ENCODE assay signal across 1 cellular context in the genomic region with DNA sequence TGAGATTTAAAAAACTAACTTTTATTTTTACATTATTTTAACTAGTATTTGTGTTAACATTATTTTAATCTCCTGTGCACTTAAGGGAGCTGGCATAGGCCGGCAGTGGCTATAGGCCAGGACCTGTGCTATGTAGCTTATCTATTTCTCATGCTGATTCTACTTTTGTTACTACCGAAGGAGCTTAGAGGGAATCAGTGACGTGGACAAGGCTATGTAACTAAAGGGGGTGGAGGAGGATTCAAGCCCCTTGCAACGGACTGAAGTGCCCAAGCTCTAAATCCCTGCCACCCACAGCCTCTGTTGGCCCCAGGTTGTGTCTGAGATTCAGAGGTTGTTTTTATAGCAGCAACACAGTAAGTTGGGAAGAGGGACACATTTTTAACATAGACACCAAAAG.
TF ChIP-seq lines count a peak whose summit lies in the region.

No MANE protein-coding gene starts in this region.

TF ChIP-seq in GM23338, 12 proteins besides CTCF, POLR2A, EP300 and RAD21 (continued from another document):
- TF ChIP-seq, protein P1, sequence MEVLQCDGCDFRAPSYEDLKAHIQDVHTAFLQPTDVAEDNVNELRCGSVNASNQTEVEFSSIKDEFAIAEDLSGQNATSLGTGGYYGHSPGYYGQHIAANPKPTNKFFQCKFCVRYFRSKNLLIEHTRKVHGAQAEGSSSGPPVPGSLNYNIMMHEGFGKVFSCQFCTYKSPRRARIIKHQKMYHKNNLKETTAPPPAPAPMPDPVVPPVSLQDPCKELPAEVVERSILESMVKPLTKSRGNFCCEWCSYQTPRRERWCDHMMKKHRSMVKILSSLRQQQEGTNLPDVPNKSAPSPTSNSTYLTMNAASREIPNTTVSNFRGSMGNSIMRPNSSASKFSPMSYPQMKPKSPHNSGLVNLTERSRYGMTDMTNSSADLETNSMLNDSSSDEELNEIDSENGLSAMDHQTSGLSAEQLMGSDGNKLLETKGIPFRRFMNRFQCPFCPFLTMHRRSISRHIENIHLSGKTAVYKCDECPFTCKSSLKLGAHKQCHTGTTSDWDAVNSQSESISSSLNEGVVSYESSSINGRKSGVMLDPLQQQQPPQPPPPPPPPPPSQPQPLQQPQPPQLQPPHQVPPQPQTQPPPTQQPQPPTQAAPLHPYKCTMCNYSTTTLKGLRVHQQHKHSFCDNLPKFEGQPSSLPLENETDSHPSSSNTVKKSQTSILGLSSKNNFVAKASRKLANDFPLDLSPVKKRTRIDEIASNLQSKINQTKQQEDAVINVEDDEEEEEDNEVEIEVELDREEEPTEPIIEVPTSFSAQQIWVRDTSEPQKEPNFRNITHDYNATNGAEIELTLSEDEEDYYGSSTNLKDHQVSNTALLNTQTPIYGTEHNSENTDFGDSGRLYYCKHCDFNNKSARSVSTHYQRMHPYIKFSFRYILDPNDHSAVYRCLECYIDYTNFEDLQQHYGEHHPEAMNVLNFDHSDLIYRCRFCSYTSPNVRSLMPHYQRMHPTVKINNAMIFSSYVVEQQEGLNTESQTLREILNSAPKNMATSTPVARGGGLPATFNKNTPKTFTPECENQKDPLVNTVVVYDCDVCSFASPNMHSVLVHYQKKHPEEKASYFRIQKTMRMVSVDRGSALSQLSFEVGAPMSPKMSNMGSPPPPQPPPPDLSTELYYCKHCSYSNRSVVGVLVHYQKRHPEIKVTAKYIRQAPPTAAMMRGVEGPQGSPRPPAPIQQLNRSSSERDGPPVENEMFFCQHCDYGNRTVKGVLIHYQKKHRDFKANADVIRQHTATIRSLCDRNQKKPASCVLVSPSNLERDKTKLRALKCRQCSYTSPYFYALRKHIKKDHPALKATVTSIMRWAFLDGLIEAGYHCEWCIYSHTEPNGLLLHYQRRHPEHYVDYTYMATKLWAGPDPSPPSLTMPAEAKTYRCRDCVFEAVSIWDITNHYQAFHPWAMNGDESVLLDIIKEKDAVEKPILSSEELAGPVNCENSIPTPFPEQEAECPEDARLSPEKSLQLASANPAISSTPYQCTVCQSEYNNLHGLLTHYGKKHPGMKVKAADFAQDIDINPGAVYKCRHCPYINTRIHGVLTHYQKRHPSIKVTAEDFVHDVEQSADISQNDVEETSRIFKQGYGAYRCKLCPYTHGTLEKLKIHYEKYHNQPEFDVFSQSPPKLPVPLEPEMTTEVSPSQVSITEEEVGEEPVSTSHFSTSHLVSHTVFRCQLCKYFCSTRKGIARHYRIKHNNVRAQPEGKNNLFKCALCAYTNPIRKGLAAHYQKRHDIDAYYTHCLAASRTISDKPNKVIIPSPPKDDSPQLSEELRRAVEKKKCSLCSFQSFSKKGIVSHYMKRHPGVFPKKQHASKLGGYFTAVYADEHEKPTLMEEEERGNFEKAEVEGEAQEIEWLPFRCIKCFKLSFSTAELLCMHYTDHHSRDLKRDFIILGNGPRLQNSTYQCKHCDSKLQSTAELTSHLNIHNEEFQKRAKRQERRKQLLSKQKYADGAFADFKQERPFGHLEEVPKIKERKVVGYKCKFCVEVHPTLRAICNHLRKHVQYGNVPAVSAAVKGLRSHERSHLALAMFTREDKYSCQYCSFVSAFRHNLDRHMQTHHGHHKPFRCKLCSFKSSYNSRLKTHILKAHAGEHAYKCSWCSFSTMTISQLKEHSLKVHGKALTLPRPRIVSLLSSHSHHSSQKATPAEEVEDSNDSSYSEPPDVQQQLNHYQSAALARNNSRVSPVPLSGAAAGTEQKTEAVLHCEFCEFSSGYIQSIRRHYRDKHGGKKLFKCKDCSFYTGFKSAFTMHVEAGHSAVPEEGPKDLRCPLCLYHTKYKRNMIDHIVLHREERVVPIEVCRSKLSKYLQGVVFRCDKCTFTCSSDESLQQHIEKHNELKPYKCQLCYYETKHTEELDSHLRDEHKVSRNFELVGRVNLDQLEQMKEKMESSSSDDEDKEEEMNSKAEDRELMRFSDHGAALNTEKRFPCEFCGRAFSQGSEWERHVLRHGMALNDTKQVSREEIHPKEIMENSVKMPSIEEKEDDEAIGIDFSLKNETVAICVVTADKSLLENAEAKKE (CRISPR knock-in tag; IDR thresholded peaks at IDR 0.05): no peak
- TF ChIP-seq POLR2AphosphoS5 (IDR thresholded peaks at IDR 0.05; ENCODE audit: low read depth): no peak
